Comparison of ENCODE assay signal across 1 cellular context in genomic region chr3:101941253-101942039, GRCh38.
TF ChIP-seq lines count a peak whose summit lies in the region.

No MANE protein-coding gene starts in this region.

TF ChIP-seq in IMR-90, 13 proteins besides CTCF, POLR2A, EP300 and RAD21:
- peak; percentile 93 for TF ChIP-seq MAFK (IDR thresholded peaks at IDR 0.05; ENCODE audit: low read depth, low read length)
- TF ChIP-seq CHD1 (IDR thresholded peaks at IDR 0.05; ENCODE audit: low read depth, low read length), result no peak
TF ChIP-seq in IMR-90: peak in this region for 1.
